Comparison of ENCODE assay signal across 18 cellular contexts in genomic region chr2:199830531-199830930, GRCh38. TPM values are rescaled to one million over a fixed set of nuclear protein-coding genes. Genes with fewer than 3 reads are reported as not detected.
A peak's percentile ranks its signal among the peaks of the same experiment; 100 is the strongest.
DNase-seq lines count a peak whose midpoint lies in the region; ATAC-seq and TF ChIP-seq lines count a peak whose summit lies in the region.
"Had no signal": no experiment of that assay in that cellular context is flagged by ENCODE, and none has a peak within 500 bp of the region (broad histone marks: within the 10 kb centered on the region; RNA-seq: fewer than 3 reads in every experiment).

No MANE protein-coding gene starts in this region.

- H3K36me3 ChIP-seq in PC-3 (ENCODE audit: low read depth, low read length) (no peaks in the 10 kb centered on the region), hepatocyte (replicated peaks; ENCODE audit: insufficient read depth, low read depth) (no peaks in the 10 kb centered on the region)

- H2AFZ ChIP-seq in PC-3 (ENCODE audit: low read length) (no peak overlapping the region), hepatocyte (no peak overlapping the region)

- no peak overlapping the region for H3K9ac ChIP-seq in PC-3 (ENCODE audit: low read length)

- H3K4me2 ChIP-seq in PC-3 (ENCODE audit: low read length) (no peak overlapping the region), hepatocyte (no peak overlapping the region)

- 81% methylated on average over 9 of the region's 9 CpGs for WGBS in hepatocyte (ENCODE audit: low lambda C conversion rate, missing lambda C conversion rate)

- H3K9me2 ChIP-seq in PC-3 (replicated peaks; ENCODE audit: low read length) (no peaks in the 10 kb centered on the region), hepatocyte (replicated peaks; ENCODE audit: insufficient read depth) (no peaks in the 10 kb centered on the region)

- no peaks in the 10 kb centered on the region for H4K20me1 ChIP-seq in PC-3 (ENCODE audit: low read length)
- no peaks in the 10 kb centered on the region for H4K20me1 ChIP-seq in hepatocyte (ENCODE audit: insufficient read depth, poor library complexity, severe bottlenecking)

- H3K4me1 ChIP-seq in PC-3 (ENCODE audit: insufficient read depth, low read length) (no peaks in the 10 kb centered on the region), hepatocyte (ENCODE audit: insufficient read depth) (no peaks in the 10 kb centered on the region)

- no peak for TF ChIP-seq CTCF in PC-3 (conservative IDR thresholded peaks at IDR 0.05; ENCODE audit: low read depth, low read length)
- TF ChIP-seq CTCF in hepatocyte (IDR thresholded peaks at IDR 0.05; ENCODE audit: poor library complexity), result no peak
- no peak for TF ChIP-seq CTCF in RWPE1 (conservative IDR thresholded peaks at IDR 0.05; ENCODE audit: low read depth)

- intact Hi-C loops in Right ventricle myocardium superior (cut with DNase I) (no loop called here), PC-3 (cut with micrococcal nuclease) (no loop called here)

- no peaks in the 10 kb centered on the region for H3F3A ChIP-seq in PC-3 (ENCODE audit: low read length, unreplicated experiment)

- no peak overlapping the region for H3K4me3 ChIP-seq in PC-3 (ENCODE audit: low read length)
- H3K4me3 ChIP-seq in hepatocyte, result no peak overlapping the region
- H3K4me3 ChIP-seq: K562 had no signal

- H3K79me2 ChIP-seq in PC-3 (ENCODE audit: low read length), result no peaks in the 10 kb centered on the region
- H3K79me2 ChIP-seq in hepatocyte, result no peaks in the 10 kb centered on the region

- POLR2A ChIA-PET in PC-3 (lab: Charles Lee; ENCODE audit: unreplicated experiment), result no interaction called here
- POLR2A ChIA-PET in RWPE1 (lab: Yijun Ruan, JAX; ENCODE audit: low non-redundant PET), result no interaction called here

- H3K9me3 ChIP-seq in PC-3 (ENCODE audit: low read length) (no peaks in the 10 kb centered on the region), hepatocyte (ENCODE audit: low read depth) (no peaks in the 10 kb centered on the region)

- no TSS peak for BruUV-seq in PC-3 (replicated peaks; lab: Mats Ljungman, UMichigan)

- H3K27ac ChIP-seq in PC-3 (ENCODE audit: low read length), result no peak overlapping the region
- no peak overlapping the region for H3K27ac ChIP-seq in hepatocyte
- no peak overlapping the region for H3K27ac ChIP-seq in RWPE1
- H3K27ac ChIP-seq: 22Rv1, C4-2B had no signal

- DNase-seq in NCI-H510A treated with DMSO at 0.1 percent for 48 hours (lab: John Stamatoyannopoulos, UW) (peak; percentile 38), NCI-H510A (lab: John Stamatoyannopoulos, UW) (no peak), fibroblast of gingiva (ENCODE audit: low read depth) (peak; percentile 68), medulla oblongata (ENCODE audit: extremely low spot score) (peak; percentile 37), Right ventricle myocardium superior (no peak), PC-3 (no peak), hepatocyte (ENCODE audit: low spot score) (no peak), RWPE1 (ENCODE audit: low spot score) (no peak)
- DNase-seq: DND-41; GF-D8; GOT3; NCI-H187; NCI-H345; NK-92 treated with Interleukin-12 subunit alpha and Interleukin-12 subunit beta, amount 100 ng/mL, for 24 hours; OCI-M1 had no signal

- ATAC-seq in Right ventricle myocardium superior (ENCODE audit: poor library complexity) (no peak), PC-3 (no peak)
- ATAC-seq: K562 had no signal

- H3K27me3 ChIP-seq in PC-3 (ENCODE audit: low read length) (peaks cover 43% of the 10 kb centered on the region), hepatocyte (no peaks in the 10 kb centered on the region)

- CTCF ChIA-PET in PC-3 (lab: Charles Lee) (no interaction called here), RWPE1 (lab: Yijun Ruan, JAX) (interaction anchor here (0.6 kb wide), 1 partner anchor 104 kb away, joined by 5 read pairs; no protein-coding TSS in a partner anchor)

RNA-seq across cellular contexts. Expression of gene FTCDNL1, which starts 20.5 kb away (rescaled TPM):
- total RNA-seq in Right ventricle myocardium superior (3.3 TPM), PC-3 (2014; rRNA removed) (0.11 and 0.52 TPM in 2 replicates), hepatocyte (1.4 and 2.2 TPM in 2 replicates)
- polyA plus RNA-seq in hepatocyte, result 1.1 and 6.1 TPM in 2 replicates

Comparison
In these comparisons a context has a peak if more than half of its experiments do, and no peak if none do; other contexts are left out.
1. DNase-seq: peak in NCI-H510A treated with DMSO at 0.1 percent for 48 hours (single experiment), fibroblast of gingiva (single experiment) and medulla oblongata (single experiment); none in NCI-H510A (single experiment), Right ventricle myocardium superior (single experiment), PC-3 (single experiment), hepatocyte (single experiment) and RWPE1 (single experiment).